Comparison of ENCODE assay signal across 21 cellular contexts in the genomic region with DNA sequence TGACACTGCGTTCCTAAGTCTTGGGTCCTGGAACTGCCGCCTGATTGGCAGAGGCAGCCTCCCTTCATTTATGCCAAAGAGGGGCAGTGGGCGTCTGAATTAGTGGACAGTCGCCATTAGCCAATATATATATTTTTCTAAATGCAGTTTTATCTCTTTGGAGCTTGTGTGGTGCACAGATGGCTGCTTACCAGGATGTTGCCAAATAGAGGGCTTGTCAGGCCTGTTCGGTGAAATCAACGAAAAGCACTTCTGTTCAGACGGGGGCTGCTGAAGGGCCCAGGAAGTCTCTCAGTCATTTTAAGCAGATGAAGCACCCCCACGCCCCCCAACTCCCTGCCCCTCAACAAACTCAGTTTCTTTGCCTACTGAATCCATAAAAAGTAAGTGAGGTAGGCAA.
A peak's percentile ranks its signal among the peaks of the same experiment; 100 is the strongest.
DNase-seq lines count a peak whose midpoint lies in the region; ATAC-seq, FAIRE-seq and TF ChIP-seq lines count a peak whose summit lies in the region.
"Had no signal": no experiment of that assay in that cellular context is flagged by ENCODE, and none has a peak within 500 bp of the region (broad histone marks: within the 10 kb centered on the region; RNA-seq: fewer than 3 reads in every experiment).

No MANE protein-coding gene starts in this region.

- H3K4me1 ChIP-seq in body of pancreas (peaks cover 83% of the 10 kb centered on the region), pancreas (peaks cover 4 to 37% (median 34%) of the 10 kb centered on the region in 3 donors), MM.1S (ENCODE audit: low read length) (peaks cover 6% of the 10 kb centered on the region)

- 38 to 40% methylated on average over 8 of the region's 8 CpGs for WGBS in body of pancreas, 2 donors
- 41 to 43% methylated on average over 8 of the region's 8 CpGs for WGBS in pancreas, 2 donors

- H3F3A ChIP-seq in MM.1S (ENCODE audit: insufficient read depth, low read length), result no peaks in the 10 kb centered on the region

- H3K36me3 ChIP-seq in body of pancreas (replicated peaks in 1 of 2; ENCODE audit: insufficient read depth in 1 of 2, low read depth in 2 of 2) (no peaks in the 10 kb centered on the region), pancreas (no peaks in the 10 kb centered on the region), MM.1S (replicated peaks; ENCODE audit: insufficient read depth, low read length) (no peaks in the 10 kb centered on the region)

- ATAC-seq in body of pancreas, result no peak
- peak in 3 of 4 donors; percentile 20 to 24 (median 23) for ATAC-seq in pancreas
- no peak for ATAC-seq in HG02973 (IDR thresholded peaks at IDR 0.05; ENCODE audit: unreplicated experiment)

- H3K9me3 ChIP-seq in body of pancreas (no peaks in the 10 kb centered on the region), pancreas (no peaks in the 10 kb centered on the region), MM.1S (replicated peaks; ENCODE audit: insufficient read depth, low read length) (no peaks in the 10 kb centered on the region)
- H3K9me3 ChIP-seq: SK-N-SH had no signal

- H3K4me2 ChIP-seq in MM.1S (ENCODE audit: low read depth, low read length), result no peak overlapping the region
- H3K4me2 ChIP-seq: SK-N-SH had no signal

- no peak for FAIRE-seq in pancreas (lab: Jason Lieb, UNC)
- FAIRE-seq: GM12892, GM18507 had no signal

- no peaks in the 10 kb centered on the region for H3K79me2 ChIP-seq in MM.1S (ENCODE audit: low read length)

- H2AFZ ChIP-seq in MM.1S (ENCODE audit: low read length), result no peak overlapping the region

- no peaks in the 10 kb centered on the region for H3K27me3 ChIP-seq in body of pancreas
- H3K27me3 ChIP-seq in pancreas, result no peaks in the 10 kb centered on the region
- H3K27me3 ChIP-seq in MM.1S (replicated peaks; ENCODE audit: insufficient read depth, low read length), result peaks cover 43% of the 10 kb centered on the region

- H3K9me2 ChIP-seq in MM.1S (replicated peaks; ENCODE audit: insufficient read depth, low read length), result no peaks in the 10 kb centered on the region
- H3K9me2 ChIP-seq: SK-N-SH had no signal

- no peak overlapping the region for H3K4me3 ChIP-seq in body of pancreas
- H3K4me3 ChIP-seq in pancreas, result peak overlapping the region in 1 of 4 donors; percentile 43
- H3K4me3 ChIP-seq in coronary artery, result no peak overlapping the region
- no peak overlapping the region for H3K4me3 ChIP-seq in MM.1S (ENCODE audit: low read length)

- intact Hi-C loops in body of pancreas (cut with DNase I) (no loop called here), pancreas (cut with DNase I) (no loop called here)

- no peaks in the 10 kb centered on the region for H4K20me1 ChIP-seq in MM.1S (ENCODE audit: insufficient read depth, low read length)

- H3K27ac ChIP-seq in body of pancreas (peak overlapping the region in 3 of 4 donors; percentile 64 to 73 (median 64)), pancreas (peak overlapping the region; percentile 11 to 70 (median 34)), coronary artery (no peak overlapping the region), MM.1S (ENCODE audit: low read length) (no peak overlapping the region)
- H3K27ac ChIP-seq: RWPE1 had no signal

- TF ChIP-seq POLR2A in body of pancreas (IDR thresholded peaks at IDR 0.05), result no peak

- H3K9ac ChIP-seq in MM.1S (ENCODE audit: low read length), result no peak overlapping the region
- H3K9ac ChIP-seq: SK-N-SH had no signal

- TF ChIP-seq CTCF in body of pancreas (IDR thresholded peaks at IDR 0.05) (no peak), pancreas (IDR thresholded peaks at IDR 0.05) (no peak), coronary artery (IDR thresholded peaks at IDR 0.05) (no peak), MM.1S (IDR thresholded peaks at IDR 0.05; ENCODE audit: low read length) (no peak)

- DNase-seq in NCI-H2171 treated with DMSO at 0.1 percent for 48 hours (lab: John Stamatoyannopoulos, UW) (peak; percentile 48), NCI-H2171 (lab: John Stamatoyannopoulos, UW) (no peak), GF-D8 (lab: John Stamatoyannopoulos, UW) (peak; percentile 19), body of pancreas (peak in 2 of 4 donors; percentile 23 to 45), pancreas (no peak), coronary artery (ENCODE audit: low spot score) (no peak), MM.1S (no peak)
- DNase-seq: CD4-positive, CD25-positive, alpha-beta regulatory T cell; DND-41; NCI-H1417; NCI-H1930; NCI-H345; NCI-H524; NCI-H774; NK-92 treated with Interleukin-12 subunit alpha and Interleukin-12 subunit beta, amount 100 ng/mL, for 24 hours; SIG-M5; SK-N-SH had no signal

Comparison
In these comparisons a context has a peak if more than half of its experiments do, and no peak if none do; other contexts are left out.
1. DNase-seq: peak in NCI-H2171 treated with DMSO at 0.1 percent for 48 hours (single experiment) and GF-D8 (single experiment); none in NCI-H2171 (single experiment), pancreas (0 of 6), coronary artery (single experiment) and MM.1S (single experiment).
2. ATAC-seq: peak in pancreas (3 of 4); none in body of pancreas (single experiment) and HG02973 (single experiment).
3. H3K27ac ChIP-seq: peak in body of pancreas (3 of 4) and pancreas (4 of 4); none in coronary artery (0 of 2) and MM.1S (single experiment).